ENCODE assay signal across 1 cellular context in the genomic region with DNA sequence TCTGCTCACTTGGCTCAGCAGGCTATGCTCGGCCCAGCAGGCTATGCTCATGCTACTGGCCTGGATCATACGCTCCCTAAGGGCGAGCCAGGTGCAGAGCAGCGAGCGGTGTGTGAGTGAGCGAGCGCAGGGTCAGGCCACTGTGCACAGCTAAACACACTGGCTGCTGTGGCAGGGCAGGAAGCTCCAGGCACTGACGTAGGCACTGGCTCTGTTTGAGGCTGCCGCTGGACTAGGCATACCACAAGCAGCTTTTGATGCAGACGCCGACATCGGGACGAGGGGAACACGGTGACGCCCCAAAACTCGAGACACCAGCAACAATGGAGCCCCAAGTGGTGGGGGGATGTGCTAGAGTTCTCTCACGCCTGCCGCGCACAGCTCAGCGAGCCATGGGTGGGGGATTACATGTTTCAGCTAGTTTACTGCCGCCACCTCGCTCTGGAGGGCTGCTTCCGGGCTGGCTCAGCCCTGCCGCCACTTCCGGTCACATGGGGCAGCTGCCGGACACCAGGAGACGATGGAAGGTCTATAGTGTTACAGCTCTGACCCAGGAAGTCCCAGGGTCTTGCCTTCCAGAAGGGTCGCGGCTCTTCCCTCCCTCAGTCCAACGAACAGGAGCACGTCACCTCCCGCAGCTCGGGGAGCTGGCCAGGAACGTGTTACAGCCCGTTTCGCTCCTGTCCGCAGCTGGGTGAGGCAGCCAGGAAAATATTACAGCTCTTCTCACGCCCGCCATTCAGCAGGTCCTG.
A peak's percentile ranks its signal among the peaks of the same experiment; 100 is the strongest.
TF ChIP-seq lines count a peak whose summit lies in the region.

No MANE protein-coding gene starts in this region.

TF ChIP-seq in K562, 482 proteins besides CTCF, POLR2A, EP300 and RAD21 (continued from another document and continues in another):
- TF ChIP-seq TCF3 (CRISPR knock-in tag; IDR thresholded peaks at IDR 0.05) (no peak), ZNF76 (CRISPR knock-in tag; IDR thresholded peaks at IDR 0.05; ENCODE audit: borderline replicate concordance) (no peak), MEF2D (tag; conservative IDR thresholded peaks at IDR 0.05; ENCODE audit: low read depth) (0 out of 2 replicates have a peak, but pooled peaks have one; percentile 29), ZNF561 (CRISPR knock-in tag; conservative IDR thresholded peaks at IDR 0.05) (no peak), ZNF212 (CRISPR knock-in tag; IDR thresholded peaks at IDR 0.05) (0 out of 2 replicates have a peak, but pooled peaks have one; percentile 63), GABPA (tag; conservative IDR thresholded peaks at IDR 0.05; ENCODE audit: low read depth) (peak; percentile 96), CHCHD3 (CRISPR knock-in tag; IDR thresholded peaks at IDR 0.05) (no peak), ZNF263 (CRISPR knock-in tag; IDR thresholded peaks at IDR 0.05; ENCODE audit: borderline replicate concordance) (peak; percentile 19; the same call in 1 of the 2 replicates), SNRNP70 (optimal IDR thresholded peaks at IDR 0.05; ENCODE audit: low read depth, low read length) (no peak), ZSCAN32 (CRISPR knock-in tag; IDR thresholded peaks at IDR 0.05) (no peak), ETS2 (tag; IDR thresholded peaks at IDR 0.05; ENCODE audit: borderline replicate concordance, poor library complexity, severe bottlenecking) (peak; percentile 15), ZNF778 (CRISPR knock-in tag; IDR thresholded peaks at IDR 0.05) (no peak), CBX2 (IDR thresholded peaks at IDR 0.05; ENCODE audit: insufficient read depth, low read length, poor library complexity, severe bottlenecking) (no peak), ZNF644 (tag; IDR thresholded peaks at IDR 0.05; ENCODE audit: low read depth) (peak; percentile 79), JUND (IDR thresholded peaks at IDR 0.05; ENCODE audit: borderline replicate concordance, low read depth, low read length) (no peak), JUND (tag; IDR thresholded peaks at IDR 0.05; ENCODE audit: borderline replicate concordance, low read depth, low read length) (no peak), NCOA6 (IDR thresholded peaks at IDR 0.05) (no peak), ETS1 (conservative IDR thresholded peaks at IDR 0.05; ENCODE audit: control insufficient read depth, low read depth, low read length) (no peak), ZBTB33 (CRISPR knock-in tag; IDR thresholded peaks at IDR 0.05) (no peak), ZNF740 (CRISPR knock-in tag; IDR thresholded peaks at IDR 0.05) (0 out of 2 replicates have a peak, but pooled peaks have one; percentile 39), ZNF740 (tag; IDR thresholded peaks at IDR 0.05) (no peak), CREB1 (IDR thresholded peaks at IDR 0.05) (no peak), CREB1 (CRISPR knock-in tag; IDR thresholded peaks at IDR 0.05) (peak; percentile 60; the same call in 1 of the 2 replicates)
- TF ChIP-seq, protein P1, sequence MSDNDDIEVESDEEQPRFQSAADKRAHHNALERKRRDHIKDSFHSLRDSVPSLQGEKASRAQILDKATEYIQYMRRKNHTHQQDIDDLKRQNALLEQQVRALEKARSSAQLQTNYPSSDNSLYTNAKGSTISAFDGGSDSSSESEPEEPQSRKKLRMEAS (CRISPR knock-in tag; IDR thresholded peaks at IDR 0.05) = peak; percentile 53
- TF ChIP-seq, protein P2, sequence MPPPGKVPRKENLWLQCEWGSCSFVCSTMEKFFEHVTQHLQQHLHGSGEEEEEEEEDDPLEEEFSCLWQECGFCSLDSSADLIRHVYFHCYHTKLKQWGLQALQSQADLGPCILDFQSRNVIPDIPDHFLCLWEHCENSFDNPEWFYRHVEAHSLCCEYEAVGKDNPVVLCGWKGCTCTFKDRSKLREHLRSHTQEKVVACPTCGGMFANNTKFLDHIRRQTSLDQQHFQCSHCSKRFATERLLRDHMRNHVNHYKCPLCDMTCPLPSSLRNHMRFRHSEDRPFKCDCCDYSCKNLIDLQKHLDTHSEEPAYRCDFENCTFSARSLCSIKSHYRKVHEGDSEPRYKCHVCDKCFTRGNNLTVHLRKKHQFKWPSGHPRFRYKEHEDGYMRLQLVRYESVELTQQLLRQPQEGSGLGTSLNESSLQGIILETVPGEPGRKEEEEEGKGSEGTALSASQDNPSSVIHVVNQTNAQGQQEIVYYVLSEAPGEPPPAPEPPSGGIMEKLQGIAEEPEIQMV (tag; conservative IDR thresholded peaks at IDR 0.05; ENCODE audit: low read depth) = 0 out of 2 replicates have a peak, but pooled peaks have one; percentile 6
- TF ChIP-seq, protein P3, sequence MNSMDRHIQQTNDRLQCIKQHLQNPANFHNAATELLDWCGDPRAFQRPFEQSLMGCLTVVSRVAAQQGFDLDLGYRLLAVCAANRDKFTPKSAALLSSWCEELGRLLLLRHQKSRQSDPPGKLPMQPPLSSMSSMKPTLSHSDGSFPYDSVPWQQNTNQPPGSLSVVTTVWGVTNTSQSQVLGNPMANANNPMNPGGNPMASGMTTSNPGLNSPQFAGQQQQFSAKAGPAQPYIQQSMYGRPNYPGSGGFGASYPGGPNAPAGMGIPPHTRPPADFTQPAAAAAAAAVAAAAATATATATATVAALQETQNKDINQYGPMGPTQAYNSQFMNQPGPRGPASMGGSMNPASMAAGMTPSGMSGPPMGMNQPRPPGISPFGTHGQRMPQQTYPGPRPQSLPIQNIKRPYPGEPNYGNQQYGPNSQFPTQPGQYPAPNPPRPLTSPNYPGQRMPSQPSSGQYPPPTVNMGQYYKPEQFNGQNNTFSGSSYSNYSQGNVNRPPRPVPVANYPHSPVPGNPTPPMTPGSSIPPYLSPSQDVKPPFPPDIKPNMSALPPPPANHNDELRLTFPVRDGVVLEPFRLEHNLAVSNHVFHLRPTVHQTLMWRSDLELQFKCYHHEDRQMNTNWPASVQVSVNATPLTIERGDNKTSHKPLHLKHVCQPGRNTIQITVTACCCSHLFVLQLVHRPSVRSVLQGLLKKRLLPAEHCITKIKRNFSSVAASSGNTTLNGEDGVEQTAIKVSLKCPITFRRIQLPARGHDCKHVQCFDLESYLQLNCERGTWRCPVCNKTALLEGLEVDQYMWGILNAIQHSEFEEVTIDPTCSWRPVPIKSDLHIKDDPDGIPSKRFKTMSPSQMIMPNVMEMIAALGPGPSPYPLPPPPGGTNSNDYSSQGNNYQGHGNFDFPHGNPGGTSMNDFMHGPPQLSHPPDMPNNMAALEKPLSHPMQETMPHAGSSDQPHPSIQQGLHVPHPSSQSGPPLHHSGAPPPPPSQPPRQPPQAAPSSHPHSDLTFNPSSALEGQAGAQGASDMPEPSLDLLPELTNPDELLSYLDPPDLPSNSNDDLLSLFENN (IDR thresholded peaks at IDR 0.05; ENCODE audit: low read depth in 2 of 2, low read length in 2 of 2) = no peak
- TF ChIP-seq, protein P4, sequence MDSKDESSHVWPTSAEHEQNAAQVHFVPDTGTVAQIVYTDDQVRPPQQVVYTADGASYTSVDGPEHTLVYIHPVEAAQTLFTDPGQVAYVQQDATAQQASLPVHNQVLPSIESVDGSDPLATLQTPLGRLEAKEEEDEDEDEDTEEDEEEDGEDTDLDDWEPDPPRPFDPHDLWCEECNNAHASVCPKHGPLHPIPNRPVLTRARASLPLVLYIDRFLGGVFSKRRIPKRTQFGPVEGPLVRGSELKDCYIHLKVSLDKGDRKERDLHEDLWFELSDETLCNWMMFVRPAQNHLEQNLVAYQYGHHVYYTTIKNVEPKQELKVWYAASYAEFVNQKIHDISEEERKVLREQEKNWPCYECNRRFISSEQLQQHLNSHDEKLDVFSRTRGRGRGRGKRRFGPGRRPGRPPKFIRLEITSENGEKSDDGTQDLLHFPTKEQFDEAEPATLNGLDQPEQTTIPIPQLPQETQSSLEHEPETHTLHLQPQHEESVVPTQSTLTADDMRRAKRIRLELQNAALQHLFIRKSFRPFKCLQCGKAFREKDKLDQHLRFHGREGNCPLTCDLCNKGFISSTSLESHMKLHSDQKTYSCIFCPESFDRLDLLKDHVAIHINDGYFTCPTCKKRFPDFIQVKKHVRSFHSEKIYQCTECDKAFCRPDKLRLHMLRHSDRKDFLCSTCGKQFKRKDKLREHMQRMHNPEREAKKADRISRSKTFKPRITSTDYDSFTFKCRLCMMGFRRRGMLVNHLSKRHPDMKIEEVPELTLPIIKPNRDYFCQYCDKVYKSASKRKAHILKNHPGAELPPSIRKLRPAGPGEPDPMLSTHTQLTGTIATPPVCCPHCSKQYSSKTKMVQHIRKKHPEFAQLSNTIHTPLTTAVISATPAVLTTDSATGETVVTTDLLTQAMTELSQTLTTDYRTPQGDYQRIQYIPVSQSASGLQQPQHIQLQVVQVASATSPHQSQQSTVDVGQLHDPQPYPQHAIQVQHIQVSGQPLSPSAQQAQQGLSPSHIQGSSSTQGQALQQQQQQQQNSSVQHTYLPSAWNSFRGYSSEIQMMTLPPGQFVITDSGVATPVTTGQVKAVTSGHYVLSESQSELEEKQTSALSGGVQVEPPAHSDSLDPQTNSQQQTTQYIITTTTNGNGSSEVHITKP (IDR thresholded peaks at IDR 0.05; ENCODE audit: partially characterized antibody) = no peak
